Comparison of ENCODE assay signal across 13 cellular contexts in the genomic region with DNA sequence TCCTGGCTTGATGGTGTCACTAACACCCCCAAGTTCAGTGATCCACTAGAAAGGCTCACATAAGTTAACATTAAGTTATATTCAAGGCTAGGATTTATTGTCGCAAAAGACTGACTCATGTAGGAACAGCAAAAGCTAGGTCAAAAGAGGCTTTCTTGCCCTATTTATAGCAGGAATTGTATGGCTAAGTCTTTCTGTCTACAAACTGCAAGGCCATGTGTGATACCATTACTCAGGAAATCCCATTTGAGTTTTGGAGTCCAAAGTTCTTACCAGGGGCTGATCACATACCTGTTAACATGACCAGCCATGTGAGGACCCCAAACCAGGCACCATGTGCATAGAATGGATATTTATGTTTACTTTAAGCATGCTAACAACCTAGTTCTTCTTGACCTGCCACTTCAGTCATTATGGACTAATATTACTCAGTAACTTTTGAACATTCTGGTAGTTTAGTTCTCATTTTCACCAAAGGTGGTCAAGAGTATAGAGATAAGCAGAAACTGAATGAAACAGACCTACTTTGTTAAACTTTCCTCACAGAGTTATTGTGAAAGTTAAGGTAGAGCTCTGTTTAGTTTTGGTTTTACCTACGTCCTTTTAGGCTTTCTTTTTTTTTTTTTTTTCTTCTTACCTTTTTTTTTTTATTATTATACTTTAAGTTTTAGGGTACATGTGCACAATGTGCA.
DNase-seq lines count a peak whose midpoint lies in the region; ATAC-seq, FAIRE-seq and TF ChIP-seq lines count a peak whose summit lies in the region.
"Had no signal": no experiment of that assay in that cellular context is flagged by ENCODE, and none has a peak within 500 bp of the region (broad histone marks: within the 10 kb centered on the region; RNA-seq: fewer than 3 reads in every experiment).

No MANE protein-coding gene starts in this region.

- no peaks in the 10 kb centered on the region for H3K4me1 ChIP-seq in CD8-positive, alpha-beta memory T cell (ENCODE audit: insufficient read depth, low read length)
- peaks cover 16% of the 10 kb centered on the region for H3K4me1 ChIP-seq in endodermal cell (ENCODE audit: control insufficient read depth, insufficient read depth, low read length)
- H3K4me1 ChIP-seq: uterus had no signal

- CTCF ChIA-PET in CD8-positive, alpha-beta memory T cell (lab: Charles Lee): no interaction called here

- no peaks in the 10 kb centered on the region for H3K27me3 ChIP-seq in CD8-positive, alpha-beta memory T cell (ENCODE audit: insufficient read depth, low read length, poor library complexity, severe bottlenecking)
- H3K27me3 ChIP-seq in endodermal cell (ENCODE audit: control insufficient read depth, insufficient read depth, low read length, poor library complexity, severe bottlenecking): no peaks in the 10 kb centered on the region
- H3K27me3 ChIP-seq: heart right ventricle, uterus had no signal

- DNase-seq in GM18507 (ENCODE audit: extremely low spot score, insufficient read length, low read depth): no peak
- DNase-seq in effector CD8-positive, alpha-beta T cell (lab: John Stamatoyannopoulos, UW): no peak
- no peak for DNase-seq in CD8-positive, alpha-beta memory T cell
- DNase-seq in endodermal cell: no peak
- no peak for DNase-seq in T-helper 1 cell
- DNase-seq: activated CD4-positive, alpha-beta T cell treated with anti-CD3 and anti-CD28 coated beads, Interleukin-2, amount 50 U/mL, for 1 hour; heart right ventricle; NCI-H2171; uterus had no signal

- POLR2A ChIA-PET in CD8-positive, alpha-beta memory T cell (lab: Charles Lee): no interaction called here

- no peak overlapping the region for H3K4me3 ChIP-seq in CD8-positive, alpha-beta memory T cell (ENCODE audit: low read length)
- no peak overlapping the region for H3K4me3 ChIP-seq in endodermal cell (ENCODE audit: low read length)
- H3K4me3 ChIP-seq: heart right ventricle, uterus had no signal

- peak; percentile 45 for FAIRE-seq in GM18507 (lab: Jason Lieb, UNC)
- FAIRE-seq: endometrium had no signal

- H3K9me3 Mint-ChIP-seq in CD8-positive, alpha-beta memory T cell: peaks cover 2 to 4% (median 3%) of the 10 kb centered on the region in 5 donors
- H3K9me3 Mint-ChIP-seq in endodermal cell: peaks cover 7% of the 10 kb centered on the region

- H3K36me3 ChIP-seq in CD8-positive, alpha-beta memory T cell (ENCODE audit: insufficient read depth, low read length): no peaks in the 10 kb centered on the region
- no peaks in the 10 kb centered on the region for H3K36me3 ChIP-seq in endodermal cell (ENCODE audit: control insufficient read depth, insufficient read depth, low read length)
- H3K36me3 ChIP-seq: uterus had no signal

- no peak overlapping the region for H3K27ac ChIP-seq in CD8-positive, alpha-beta memory T cell (ENCODE audit: low read depth, low read length)
- no peak overlapping the region for H3K27ac ChIP-seq in endodermal cell (ENCODE audit: low read depth, low read length)
- H3K27ac ChIP-seq: heart right ventricle, uterus had no signal

- H3K9ac ChIP-seq in endodermal cell (ENCODE audit: extremely low read depth, low read length, poor library complexity, severe bottlenecking): no peak overlapping the region

- no peak overlapping the region for H3K4me3 Mint-ChIP-seq in CD8-positive, alpha-beta memory T cell
- no peak overlapping the region for H3K4me3 Mint-ChIP-seq in endodermal cell

- peak; percentile 74 for ATAC-seq in GM21381 (IDR thresholded peaks at IDR 0.05; ENCODE audit: unreplicated experiment)
- peak; percentile 71 for ATAC-seq in HG02884 (IDR thresholded peaks at IDR 0.05; ENCODE audit: unreplicated experiment)
- peak; percentile 62 for ATAC-seq in HG03521 (IDR thresholded peaks at IDR 0.05; ENCODE audit: unreplicated experiment)
- ATAC-seq: heart right ventricle had no signal

- H3K27me3 Mint-ChIP-seq in CD8-positive, alpha-beta memory T cell: no peaks in the 10 kb centered on the region
- no peaks in the 10 kb centered on the region for H3K27me3 Mint-ChIP-seq in endodermal cell (ENCODE audit: insufficient read depth)

- H3K36me3 Mint-ChIP-seq in CD8-positive, alpha-beta memory T cell: peaks cover 5 to 10% (median 5%) of the 10 kb centered on the region in 3 donors
- peaks cover 8% of the 10 kb centered on the region for H3K36me3 Mint-ChIP-seq in endodermal cell (ENCODE audit: low read depth)

- 97% methylated on average over 1 of the region's 2 CpGs; no CpG with 5 or more reads in 1 of the 2 experiments for WGBS in endodermal cell (ENCODE audit: insufficient coverage in 1 of 2, insufficient read length in 1 of 2), 2 experiments

- H3K27ac Mint-ChIP-seq in CD8-positive, alpha-beta memory T cell: peak overlapping the region in 1 of 8 donors; percentile 45
- no peak overlapping the region for H3K27ac Mint-ChIP-seq in endodermal cell

- peaks cover 0 to 5% (median 0%) of the 10 kb centered on the region in 3 donors for H3K4me1 Mint-ChIP-seq in CD8-positive, alpha-beta memory T cell
- H3K4me1 Mint-ChIP-seq in endodermal cell: peaks cover 28% of the 10 kb centered on the region

- H3K9me3 ChIP-seq in CD8-positive, alpha-beta memory T cell (ENCODE audit: low read length): no peaks in the 10 kb centered on the region
- peaks cover 8% of the 10 kb centered on the region for H3K9me3 ChIP-seq in endodermal cell (ENCODE audit: control insufficient read depth, low read length)
- H3K9me3 ChIP-seq: uterus had no signal

- no peak for TF ChIP-seq CTCF in endodermal cell (conservative IDR thresholded peaks at IDR 0.05)
